In the genomic region with DNA sequence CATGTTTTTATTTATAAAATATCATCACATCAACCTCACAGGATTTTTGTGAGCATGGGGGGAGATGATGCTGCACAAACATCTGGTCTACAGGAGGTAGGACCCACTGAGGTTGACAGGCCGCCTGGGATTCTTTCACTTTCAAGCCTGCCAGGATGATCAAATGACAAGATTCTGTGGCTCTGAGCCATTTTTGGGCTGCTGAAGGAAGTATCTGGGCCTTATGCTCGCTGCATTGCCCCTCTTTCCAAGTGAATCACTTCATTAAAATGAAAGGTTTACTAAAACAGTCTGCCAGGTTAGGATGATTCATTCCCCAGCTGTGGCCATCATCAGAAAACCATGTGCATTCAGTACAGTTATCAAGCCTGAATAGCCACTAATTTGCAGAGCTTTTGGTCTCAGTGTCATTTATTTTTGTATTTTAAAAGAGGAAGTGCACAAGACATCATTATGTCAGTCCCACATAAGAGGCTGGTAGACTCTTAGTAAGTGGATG, we compare ENCODE assay signal across 8 cellular contexts. TPM values are rescaled to one million over a fixed set of nuclear protein-coding genes. Genes with fewer than 3 reads are reported as not detected.
DNase-seq lines count a peak whose midpoint lies in the region; FAIRE-seq and TF ChIP-seq lines count a peak whose summit lies in the region.

No MANE protein-coding gene starts in this region.

- H3K27me3 Mint-ChIP-seq in activated naive CD4-positive, alpha-beta T cell treated with anti-CD3 and anti-CD28 coated beads, Interleukin-2, amount 10 ng/mL, durations not matched to agents 7 days and 5 days: no peaks in the 10 kb centered on the region

- H3K36me3 ChIP-seq in GM06990 (ENCODE audit: control insufficient read depth, insufficient read depth, low read length) (no peaks in the 10 kb centered on the region), endocrine pancreas (ENCODE audit: control insufficient read depth, insufficient read depth, low read length) (no peaks in the 10 kb centered on the region)

- TF ChIP-seq POLR2A in H54 (IDR thresholded peaks at IDR 0.05; ENCODE audit: low read depth, low read length): no peak

- CTCF ChIA-PET in activated naive CD4-positive, alpha-beta T cell treated with anti-CD3 and anti-CD28 coated beads, Interleukin-2, amount 10 ng/mL, durations not matched to agents 7 days and 5 days (lab: Charles Lee): interaction anchor here (0.6 kb wide), 1 partner anchor 582 kb away, joined by 5 read pairs; no protein-coding TSS in a partner anchor

- no peaks in the 10 kb centered on the region for H3K4me1 Mint-ChIP-seq in activated naive CD4-positive, alpha-beta T cell treated with anti-CD3 and anti-CD28 coated beads, Interleukin-2, amount 10 ng/mL, durations not matched to agents 7 days and 5 days

- no peak overlapping the region for H3K9ac ChIP-seq in endocrine pancreas (ENCODE audit: control insufficient read depth, insufficient read depth, low read length)

- no peak overlapping the region for H3K27ac Mint-ChIP-seq in activated naive CD4-positive, alpha-beta T cell treated with anti-CD3 and anti-CD28 coated beads, Interleukin-2, amount 10 ng/mL, durations not matched to agents 7 days and 5 days

- H3K4me1 ChIP-seq in endocrine pancreas (ENCODE audit: control insufficient read depth, insufficient read depth, low read length): peaks cover 8% of the 10 kb centered on the region

- H3K27me3 ChIP-seq in GM06990 (replicated peaks; ENCODE audit: control insufficient read depth, insufficient read depth, low read length) (no peaks in the 10 kb centered on the region), endocrine pancreas (ENCODE audit: control insufficient read depth, insufficient read depth, low read length) (no peaks in the 10 kb centered on the region)

- DNase-seq in GM06990 (ENCODE audit: extremely low read depth, insufficient read length) (peak; percentile 50), H54 (ENCODE audit: insufficient read length, low spot score) (peak; percentile 36), NCI-H1694 treated with DMSO at 0.1 percent for 48 hours (lab: John Stamatoyannopoulos, UW) (peak; percentile 94), renal cortical epithelial cell (ENCODE audit: low read depth) (peak; percentile 93), activated gamma-delta T cell treated with Interleukin-2 at 50 U/mL for 16 hours (no peak), ureter (ENCODE audit: low spot score) (no peak)
- no peak for DNase-seq in activated naive CD4-positive, alpha-beta T cell treated with anti-CD3 and anti-CD28 coated beads, Interleukin-2, amount 10 ng/mL, durations not matched to agents 7 days and 5 days

- no peaks in the 10 kb centered on the region for H3K36me3 Mint-ChIP-seq in activated naive CD4-positive, alpha-beta T cell treated with anti-CD3 and anti-CD28 coated beads, Interleukin-2, amount 10 ng/mL, durations not matched to agents 7 days and 5 days

- H3K4me3 Mint-ChIP-seq in activated naive CD4-positive, alpha-beta T cell treated with anti-CD3 and anti-CD28 coated beads, Interleukin-2, amount 10 ng/mL, durations not matched to agents 7 days and 5 days: no peak overlapping the region

- no peak overlapping the region for H3K4me3 ChIP-seq in GM06990 (replicated peaks; ENCODE audit: low read depth, low read length)
- peak overlapping the region; percentile 38 for H3K4me3 ChIP-seq in endocrine pancreas (ENCODE audit: control insufficient read depth, insufficient read depth, low read length)

- no peaks in the 10 kb centered on the region for H3K9me3 ChIP-seq in endocrine pancreas (ENCODE audit: control insufficient read depth, low read length)

- H3K9me3 Mint-ChIP-seq in activated naive CD4-positive, alpha-beta T cell treated with anti-CD3 and anti-CD28 coated beads, Interleukin-2, amount 10 ng/mL, durations not matched to agents 7 days and 5 days: no peaks in the 10 kb centered on the region

- peak; percentile 55 for FAIRE-seq in H54 (lab: Jason Lieb, UNC)

- no peak for TF ChIP-seq CTCF in GM06990 (IDR thresholded peaks at IDR 0.05; ENCODE audit: insufficient read depth, low read length, poor library complexity, severe bottlenecking)

RNA-seq across cellular contexts. Expression of a gene that starts 34.4 kb away (rescaled TPM):
- total RNA-seq in renal cortical epithelial cell (11.6 and 53.2 TPM in 2 replicates), ureter (50.1 TPM)

Comparison
In these comparisons a context has a peak if more than half of its experiments do, and no peak if none do; other contexts are left out.
1. DNase-seq: peak in GM06990 (single experiment), H54 (single experiment), NCI-H1694 treated with DMSO at 0.1 percent for 48 hours (single experiment) and renal cortical epithelial cell (single experiment); none in activated gamma-delta T cell treated with Interleukin-2 at 50 U/mL for 16 hours (single experiment), activated naive CD4-positive, alpha-beta T cell treated with anti-CD3 and anti-CD28 coated beads, Interleukin-2, amount 10 ng/mL, durations not matched to agents 7 days and 5 days (single experiment) and ureter (single experiment).